1 cellular context compared by ENCODE assay signal in genomic region chr1:111801071-111801850, GRCh38.
TF ChIP-seq lines count a peak whose summit lies in the region.

No MANE protein-coding gene starts in this region.

TF ChIP-seq in WTC11, 78 proteins besides CTCF, POLR2A, EP300 and RAD21 (continued from another document):
- no peak for TF ChIP-seq FOXP4 (CRISPR knock-in tag; IDR thresholded peaks at IDR 0.05)
- TF ChIP-seq ZNF512 (CRISPR knock-in tag; IDR thresholded peaks at IDR 0.05; ENCODE audit: borderline replicate concordance): no peak
- no peak for TF ChIP-seq TEAD1 (CRISPR knock-in tag; IDR thresholded peaks at IDR 0.05)
TF ChIP-seq in WTC11: peak in this region for 0.
